16 cellular contexts compared by ENCODE assay signal in genomic region chr9:99486684-99487083, GRCh38.
DNase-seq lines count a peak whose midpoint lies in the region; ATAC-seq and TF ChIP-seq lines count a peak whose summit lies in the region.
"Had no signal": no experiment of that assay in that cellular context is flagged by ENCODE, and none has a peak within 500 bp of the region (broad histone marks: within the 10 kb centered on the region; RNA-seq: fewer than 3 reads in every experiment).

No MANE protein-coding gene starts in this region.

- TF ChIP-seq CTCF in glutamatergic neuron (IDR thresholded peaks at IDR 0.05; ENCODE audit: partially characterized antibody, unreplicated experiment) (no peak), chondrocyte (IDR thresholded peaks at IDR 0.05) (no peak)

- H3K4me3 Mint-ChIP-seq in glutamatergic neuron (ENCODE audit: unreplicated experiment), result peak overlapping the region; percentile 71
- no peak overlapping the region for H3K4me3 Mint-ChIP-seq in chondrocyte (ENCODE audit: unreplicated experiment)
- H3K4me3 Mint-ChIP-seq: CD4-positive, alpha-beta T cell had no signal

- H3K4me1 Mint-ChIP-seq in glutamatergic neuron (ENCODE audit: low read depth, unreplicated experiment) (peaks cover 24% of the 10 kb centered on the region), chondrocyte (ENCODE audit: low read depth) (peaks cover 16% of the 10 kb centered on the region)

- peak overlapping the region; percentile 66 for H3K27ac Mint-ChIP-seq in glutamatergic neuron (ENCODE audit: unreplicated experiment)
- H3K27ac Mint-ChIP-seq in chondrocyte (ENCODE audit: unreplicated experiment), result no peak overlapping the region
- H3K27ac Mint-ChIP-seq: CD4-positive, alpha-beta T cell had no signal

- DNase-seq in DMS 273 (lab: John Stamatoyannopoulos, UW; ENCODE audit: unreplicated experiment) (peak; percentile 45), DMS 273 treated with DMSO at 0.1 percent for 48 hours (lab: John Stamatoyannopoulos, UW) (no peak), NCI-H2171 treated with DMSO at 0.1 percent for 48 hours (lab: John Stamatoyannopoulos, UW) (peak; percentile 84), glutamatergic neuron (no peak), chondrocyte (ENCODE audit: low spot score) (no peak), 8988T (no peak), cerebellar cortex (ENCODE audit: low spot score) (no peak)
- DNase-seq: AML-193; C1 segment of cervical spinal cord; Calu3; CD4-positive, alpha-beta T cell; DMS153; DMS79 treated with DMSO at 0.1 percent for 48 hours; EL; IMR-90 had no signal

- ATAC-seq in GM19023 (IDR thresholded peaks at IDR 0.05; ENCODE audit: unreplicated experiment), result no peak

- H3K36me3 Mint-ChIP-seq in glutamatergic neuron (ENCODE audit: unreplicated experiment), result no peaks in the 10 kb centered on the region
- H3K36me3 Mint-ChIP-seq in chondrocyte (ENCODE audit: low read depth), result peaks cover 2% of the 10 kb centered on the region

- H3K9me3 Mint-ChIP-seq in glutamatergic neuron (ENCODE audit: unreplicated experiment) (peaks cover 1% of the 10 kb centered on the region), chondrocyte (ENCODE audit: low read depth) (peaks cover 16% of the 10 kb centered on the region)
- H3K9me3 Mint-ChIP-seq: CD4-positive, alpha-beta T cell had no signal

- H3K27me3 Mint-ChIP-seq in glutamatergic neuron (ENCODE audit: unreplicated experiment) (no peaks in the 10 kb centered on the region), chondrocyte (ENCODE audit: low read depth) (no peaks in the 10 kb centered on the region)

Comparison
In these comparisons a context has a peak if more than half of its experiments do, and no peak if none do; other contexts are left out.
1. DNase-seq: peak in DMS 273 (single experiment) and NCI-H2171 treated with DMSO at 0.1 percent for 48 hours (single experiment); none in DMS 273 treated with DMSO at 0.1 percent for 48 hours (single experiment), glutamatergic neuron (single experiment), chondrocyte (single experiment), 8988T (single experiment) and cerebellar cortex (single experiment).